Comparison of ENCODE assay signal across 31 cellular contexts in the genomic region with DNA sequence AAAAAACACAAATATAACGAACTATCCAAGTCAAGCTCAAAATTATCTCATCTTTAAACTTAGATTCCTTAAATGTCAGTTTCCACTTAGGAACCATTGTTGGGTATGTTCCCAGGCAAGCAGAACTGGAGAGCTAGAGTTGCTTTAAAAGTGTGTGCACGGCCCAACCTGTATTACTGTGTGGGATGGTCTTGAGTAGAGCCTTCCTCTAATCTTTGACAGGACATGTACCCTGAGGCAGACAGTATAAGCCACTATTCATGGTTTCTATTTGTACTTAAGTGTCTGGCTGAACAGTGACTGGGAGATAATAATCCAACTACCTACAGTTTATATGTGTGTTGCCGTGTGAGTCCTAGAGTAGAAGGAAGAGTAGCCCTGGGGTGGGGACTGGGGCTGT.
"Had no signal": no experiment of that assay in that cellular context is flagged by ENCODE, and none has a peak within 500 bp of the region (broad histone marks: within the 10 kb centered on the region; RNA-seq: fewer than 3 reads in every experiment).

No MANE protein-coding gene starts in this region.

- H3K27ac ChIP-seq: ascending aorta, SJCRH30, SK-N-MC had no signal

- H3K4me3 ChIP-seq: ascending aorta, MG63, SJCRH30, SK-N-MC had no signal

- DNase-seq: activated CD4-positive, alpha-beta T cell treated with anti-CD3 and anti-CD28 coated beads, Interleukin-2, amount 10 ng/mL, durations not matched to agents 24 days and 14 days; activated CD4-positive, alpha-beta T cell treated with anti-CD3 and anti-CD28 coated beads, Interleukin-2, amount 50 U/mL, for 4 hours; activated CD8-positive, alpha-beta T cell treated with anti-CD3 and anti-CD28 coated beads for 36 hours; activated effector memory CD4-positive, alpha-beta T cell treated with anti-CD3 and anti-CD28 coated beads, Interleukin-2, amount 50 U/mL, for 16 hours; activated naive CD4-positive, alpha-beta T cell; activated naive CD4-positive, alpha-beta T cell treated with anti-CD3 and anti-CD28 coated beads, Interleukin-2, amount 50 U/mL, for 16 hours; activated naive CD8-positive, alpha-beta T cell treated with anti-CD3 and anti-CD28 coated beads for 36 hours; activated T-cell treated with anti-CD3 and anti-CD28 coated beads, Interleukin-2, amount 50 U/mL, for 1 hour; activated T-cell treated with anti-CD3 and anti-CD28 coated beads, Interleukin-2, amount 50 U/mL, for 72 hours; amniotic stem cell; cerebellar nuclear complex; Kasumi-1; KG1; MG63; NCI-H1092 treated with DMSO at 0.1 percent for 48 hours; NCI-H1417; NCI-H146; NCI-H187; NCI-H2029 treated with DMSO at 0.1 percent for 48 hours; NCI-H2107; NCI-H2171; NCI-H510A; NCI-H526; NCI-H748 treated with DMSO at 0.1 percent for 48 hours; SHP77; SJCRH30; T1000 had no signal

- H3K9me3 ChIP-seq: ascending aorta, MG63, SJCRH30 had no signal

- H3K36me3 ChIP-seq: ascending aorta, MG63, SJCRH30 had no signal

- ATAC-seq: activated CD8-positive, alpha-beta T cell treated with anti-CD3 and anti-CD28 coated beads for 36 hours; activated T-cell treated with anti-CD3 and anti-CD28 coated beads, Interleukin-2, amount 50 U/mL, for 72 hours; activated T-helper 17 cell treated with anti-CD3 and anti-CD28 coated beads, Interleukin-2, amount 50 U/mL, for 72 hours; Panc1 had no signal

- H3K4me1 ChIP-seq: ascending aorta, SJCRH30 had no signal

- H3K27me3 ChIP-seq: ascending aorta, MG63, SJCRH30 had no signal
